In genomic region chr11:910589-911030, GRCh38 we compare ENCODE assay signal across 8 cellular contexts. TPM values are rescaled to one million over a fixed set of nuclear protein-coding genes. Genes with fewer than 3 reads are reported as not detected.
A peak's percentile ranks its signal among the peaks of the same experiment; 100 is the strongest.
DNase-seq lines count a peak whose midpoint lies in the region; ATAC-seq, FAIRE-seq and TF ChIP-seq lines count a peak whose summit lies in the region.

Gene CHID1 (minus strand): TSS chr11:910810. CDS start chr11:904816, 5,994 bp downstream.

- no peak for FAIRE-seq in bronchial epithelial cell (lab: Jason Lieb, UNC)

- H3K4me3 ChIP-seq in WI38 (ENCODE audit: low read depth, low read length) (peak within 1 kb of the TSS; percentile 85), bronchial epithelial cell (ENCODE audit: low read depth, low read length) (peak within 1 kb of the TSS; percentile 98)

- H3K27me3 ChIP-seq in bronchial epithelial cell (ENCODE audit: control insufficient read depth, insufficient read depth, low read length) = no peaks in the 10 kb centered on the region

- H3K36me3 ChIP-seq in bronchial epithelial cell (ENCODE audit: control insufficient read depth, insufficient read depth, low read length) = peaks cover 6% of the 10 kb centered on the region

- peak; percentile 65 for ATAC-seq in GM18858 (IDR thresholded peaks at IDR 0.05; ENCODE audit: unreplicated experiment)
- ATAC-seq in HG03066 (IDR thresholded peaks at IDR 0.05; ENCODE audit: low read depth, unreplicated experiment) = peak; percentile 88

- TF ChIP-seq CTCF in 22Rv1 (IDR thresholded peaks at IDR 0.05) (peak; percentile 33; the same call in 1 of the 2 replicates), WI38 (IDR thresholded peaks at IDR 0.05; ENCODE audit: low read depth, low read length) (no peak), bronchial epithelial cell (IDR thresholded peaks at IDR 0.05; ENCODE audit: insufficient read depth, low read length, severe bottlenecking) (no peak)

- DNase-seq in NCI-H2107 treated with DMSO at 0.1 percent for 48 hours (lab: John Stamatoyannopoulos, UW; ENCODE audit: unreplicated experiment) (peak; percentile 15), bronchial epithelial cell (ENCODE audit: low read depth) (peak; percentile 68), inferior parietal cortex (ENCODE audit: extremely low spot score) (peak; percentile 79)
- peak; percentile 82 to 83 for DNase-seq in stimulated activated CD4-positive, alpha-beta T cell treated with anti-CD3 and anti-CD28 coated beads, Interleukin-12 subunit alpha, Interleukin-12 subunit beta, amount 100 ng/mL, for 24 hours (ENCODE audit: low read depth in 2 of 2)

- peak within 1 kb of the TSS; percentile 66 for H3K27ac ChIP-seq in 22Rv1

RNA-seq across cellular contexts. Expression of gene CHID1, which starts in this region (rescaled TPM):
- 34.1 and 42.6 TPM in 2 replicates for total RNA-seq in bronchial epithelial cell

Comparison
In these comparisons a context has a peak if more than half of its experiments do, and no peak if none do; other contexts are left out.
1. Peak in every context shown above with its lines: DNase-seq, ATAC-seq, H3K4me3 ChIP-seq and H3K27ac ChIP-seq.
2. DNase-seq: peak in every context shown above with its lines; median percentile 82 in stimulated activated CD4-positive, alpha-beta T cell treated with anti-CD3 and anti-CD28 coated beads, Interleukin-12 subunit alpha, Interleukin-12 subunit beta, amount 100 ng/mL, for 24 hours; 79 in inferior parietal cortex; 68 in bronchial epithelial cell; 15 in NCI-H2107 treated with DMSO at 0.1 percent for 48 hours.